ENCODE assay signal across 1 cellular context in genomic region chr1:24558902-24559791, GRCh38.
TF ChIP-seq lines count a peak whose summit lies in the region.

No MANE protein-coding gene starts in this region.

TF ChIP-seq in HepG2, 621 proteins besides CTCF, POLR2A, EP300 and RAD21 (continued from another document and continues in another):
- peak; percentile 32; the same call in 1 of the 2 replicates for TF ChIP-seq YEATS4 (CRISPR knock-in tag; IDR thresholded peaks at IDR 0.05; ENCODE audit: borderline replicate concordance)
- TF ChIP-seq KLF6 (CRISPR knock-in tag; IDR thresholded peaks at IDR 0.05): peak; percentile 25; the same call in 1 of the 2 replicates
- no peak for TF ChIP-seq ZHX2 (IDR thresholded peaks at IDR 0.05; ENCODE audit: low read depth)
- TF ChIP-seq ZHX2 (CRISPR knock-in tag; IDR thresholded peaks at IDR 0.05; ENCODE audit: borderline replicate concordance): 0 out of 2 replicates have a peak, but pooled peaks have one; percentile 29
- TF ChIP-seq RFX5 (IDR thresholded peaks at IDR 0.05; ENCODE audit: low read depth, low read length): no peak
- no peak for TF ChIP-seq TFAP4 (IDR thresholded peaks at IDR 0.05; ENCODE audit: borderline replicate concordance, low read depth)
- TF ChIP-seq RXRB (CRISPR knock-in tag; IDR thresholded peaks at IDR 0.05; ENCODE audit: borderline replicate concordance): peak; percentile 80
- no peak for TF ChIP-seq CSRNP1 (CRISPR knock-in tag; IDR thresholded peaks at IDR 0.05)
- TF ChIP-seq ZNF674 (CRISPR knock-in tag; IDR thresholded peaks at IDR 0.05; ENCODE audit: low read depth): no peak
- TF ChIP-seq, protein P1, sequence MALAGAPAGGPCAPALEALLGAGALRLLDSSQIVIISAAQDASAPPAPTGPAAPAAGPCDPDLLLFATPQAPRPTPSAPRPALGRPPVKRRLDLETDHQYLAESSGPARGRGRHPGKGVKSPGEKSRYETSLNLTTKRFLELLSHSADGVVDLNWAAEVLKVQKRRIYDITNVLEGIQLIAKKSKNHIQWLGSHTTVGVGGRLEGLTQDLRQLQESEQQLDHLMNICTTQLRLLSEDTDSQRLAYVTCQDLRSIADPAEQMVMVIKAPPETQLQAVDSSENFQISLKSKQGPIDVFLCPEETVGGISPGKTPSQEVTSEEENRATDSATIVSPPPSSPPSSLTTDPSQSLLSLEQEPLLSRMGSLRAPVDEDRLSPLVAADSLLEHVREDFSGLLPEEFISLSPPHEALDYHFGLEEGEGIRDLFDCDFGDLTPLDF (CRISPR knock-in tag; IDR thresholded peaks at IDR 0.05): no peak
- TF ChIP-seq ARNTL (CRISPR knock-in tag; IDR thresholded peaks at IDR 0.05): peak; percentile 57; the same call in 1 of the 2 replicates
- 0 out of 2 replicates have a peak, but pooled peaks have one; percentile 34 for TF ChIP-seq SIX1 (CRISPR knock-in tag; IDR thresholded peaks at IDR 0.05; ENCODE audit: borderline replicate concordance)
- no peak for TF ChIP-seq ZNF44 (CRISPR knock-in tag; IDR thresholded peaks at IDR 0.05)
- TF ChIP-seq ZNF562 (CRISPR knock-in tag; IDR thresholded peaks at IDR 0.05; ENCODE audit: borderline replicate concordance): no peak
- no peak for TF ChIP-seq ELF4 (CRISPR knock-in tag; IDR thresholded peaks at IDR 0.05; ENCODE audit: borderline replicate concordance)
- 0 out of 2 replicates have a peak, but pooled peaks have one; percentile 24 for TF ChIP-seq ZBTB7B (CRISPR knock-in tag; IDR thresholded peaks at IDR 0.05)
- TF ChIP-seq, protein P2, sequence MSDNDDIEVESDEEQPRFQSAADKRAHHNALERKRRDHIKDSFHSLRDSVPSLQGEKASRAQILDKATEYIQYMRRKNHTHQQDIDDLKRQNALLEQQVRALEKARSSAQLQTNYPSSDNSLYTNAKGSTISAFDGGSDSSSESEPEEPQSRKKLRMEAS (IDR thresholded peaks at IDR 0.05): peak; percentile 33; the same call in 1 of the 2 replicates
- TF ChIP-seq ETV5 (CRISPR knock-in tag; IDR thresholded peaks at IDR 0.05; ENCODE audit: borderline replicate concordance): peak; percentile 97
- TF ChIP-seq TEAD3 (CRISPR knock-in tag; optimal IDR thresholded peaks at IDR 0.05; ENCODE audit: borderline replicate concordance): peak; percentile 73
- peak; percentile 62; the same call in 1 of the 2 replicates for TF ChIP-seq ELF3 (CRISPR knock-in tag; IDR thresholded peaks at IDR 0.05)
- TF ChIP-seq THRA (CRISPR knock-in tag; IDR thresholded peaks at IDR 0.05; ENCODE audit: borderline replicate concordance): peak; percentile 65; the same call in 1 of the 2 replicates
- peak; percentile 42 for TF ChIP-seq KMT2A (CRISPR knock-in tag; IDR thresholded peaks at IDR 0.05)
- TF ChIP-seq SIX4 (CRISPR knock-in tag; IDR thresholded peaks at IDR 0.05): no peak
- peak; percentile 21 for TF ChIP-seq HNF4A (CRISPR knock-in tag; IDR thresholded peaks at IDR 0.05)
- peak; percentile 60; the same call in 1 of the 2 replicates for TF ChIP-seq ZNF350 (CRISPR knock-in tag; IDR thresholded peaks at IDR 0.05; ENCODE audit: borderline replicate concordance, low read depth)
- TF ChIP-seq GABPA (IDR thresholded peaks at IDR 0.05; ENCODE audit: low read depth, low read length): no peak
- TF ChIP-seq GABPA (CRISPR knock-in tag; IDR thresholded peaks at IDR 0.05; ENCODE audit: low read depth): peak; percentile 62
- TF ChIP-seq RARA (CRISPR knock-in tag; IDR thresholded peaks at IDR 0.05): peak; percentile 73
- TF ChIP-seq ERF (CRISPR knock-in tag; IDR thresholded peaks at IDR 0.05): 0 out of 2 replicates have a peak, but pooled peaks have one; percentile 34
- peak; percentile 76; the same call in 1 of the 2 replicates for TF ChIP-seq ZNF331 (CRISPR knock-in tag; IDR thresholded peaks at IDR 0.05)
- TF ChIP-seq FOXP4 (CRISPR knock-in tag; IDR thresholded peaks at IDR 0.05): peak; percentile 52
- TF ChIP-seq FOXA3 (CRISPR knock-in tag; IDR thresholded peaks at IDR 0.05): peak; percentile 87
- TF ChIP-seq ZNF513 (CRISPR knock-in tag; conservative IDR thresholded peaks at IDR 0.05): no peak
- TF ChIP-seq, protein P3, sequence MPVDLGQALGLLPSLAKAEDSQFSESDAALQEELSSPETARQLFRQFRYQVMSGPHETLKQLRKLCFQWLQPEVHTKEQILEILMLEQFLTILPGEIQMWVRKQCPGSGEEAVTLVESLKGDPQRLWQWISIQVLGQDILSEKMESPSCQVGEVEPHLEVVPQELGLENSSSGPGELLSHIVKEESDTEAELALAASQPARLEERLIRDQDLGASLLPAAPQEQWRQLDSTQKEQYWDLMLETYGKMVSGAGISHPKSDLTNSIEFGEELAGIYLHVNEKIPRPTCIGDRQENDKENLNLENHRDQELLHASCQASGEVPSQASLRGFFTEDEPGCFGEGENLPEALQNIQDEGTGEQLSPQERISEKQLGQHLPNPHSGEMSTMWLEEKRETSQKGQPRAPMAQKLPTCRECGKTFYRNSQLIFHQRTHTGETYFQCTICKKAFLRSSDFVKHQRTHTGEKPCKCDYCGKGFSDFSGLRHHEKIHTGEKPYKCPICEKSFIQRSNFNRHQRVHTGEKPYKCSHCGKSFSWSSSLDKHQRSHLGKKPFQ (CRISPR knock-in tag; IDR thresholded peaks at IDR 0.05; ENCODE audit: insufficient replicate concordance): no peak
- TF ChIP-seq, protein P4, sequence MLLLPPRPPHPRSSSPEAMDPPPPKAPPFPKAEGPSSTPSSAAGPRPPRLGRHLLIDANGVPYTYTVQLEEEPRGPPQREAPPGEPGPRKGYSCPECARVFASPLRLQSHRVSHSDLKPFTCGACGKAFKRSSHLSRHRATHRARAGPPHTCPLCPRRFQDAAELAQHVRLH (CRISPR knock-in tag; IDR thresholded peaks at IDR 0.05; ENCODE audit: borderline replicate concordance, low read depth): peak; percentile 44; the same call in 1 of the 2 replicates
- TF ChIP-seq CEBPG (CRISPR knock-in tag; IDR thresholded peaks at IDR 0.05): peak; percentile 39; the same call in 1 of the 2 replicates
- TF ChIP-seq ISL2 (CRISPR knock-in tag; IDR thresholded peaks at IDR 0.05): peak; percentile 67; the same call in 1 of the 2 replicates
- TF ChIP-seq, protein P5, sequence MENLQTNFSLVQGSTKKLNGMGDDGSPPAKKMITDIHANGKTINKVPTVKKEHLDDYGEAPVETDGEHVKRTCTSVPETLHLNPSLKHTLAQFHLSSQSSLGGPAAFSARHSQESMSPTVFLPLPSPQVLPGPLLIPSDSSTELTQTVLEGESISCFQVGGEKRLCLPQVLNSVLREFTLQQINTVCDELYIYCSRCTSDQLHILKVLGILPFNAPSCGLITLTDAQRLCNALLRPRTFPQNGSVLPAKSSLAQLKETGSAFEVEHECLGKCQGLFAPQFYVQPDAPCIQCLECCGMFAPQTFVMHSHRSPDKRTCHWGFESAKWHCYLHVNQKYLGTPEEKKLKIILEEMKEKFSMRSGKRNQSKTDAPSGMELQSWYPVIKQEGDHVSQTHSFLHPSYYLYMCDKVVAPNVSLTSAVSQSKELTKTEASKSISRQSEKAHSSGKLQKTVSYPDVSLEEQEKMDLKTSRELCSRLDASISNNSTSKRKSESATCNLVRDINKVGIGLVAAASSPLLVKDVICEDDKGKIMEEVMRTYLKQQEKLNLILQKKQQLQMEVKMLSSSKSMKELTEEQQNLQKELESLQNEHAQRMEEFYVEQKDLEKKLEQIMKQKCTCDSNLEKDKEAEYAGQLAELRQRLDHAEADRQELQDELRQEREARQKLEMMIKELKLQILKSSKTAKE (CRISPR knock-in tag; IDR thresholded peaks at IDR 0.05; ENCODE audit: borderline replicate concordance): no peak
- TF ChIP-seq MEF2D (CRISPR knock-in tag; IDR thresholded peaks at IDR 0.05): 0 out of 2 replicates have a peak, but pooled peaks have one; percentile 54
- peak; percentile 98 for TF ChIP-seq RCOR2 (CRISPR knock-in tag; IDR thresholded peaks at IDR 0.05)
- 0 out of 2 replicates have a peak, but pooled peaks have one; percentile 39 for TF ChIP-seq KDM6A (CRISPR knock-in tag; IDR thresholded peaks at IDR 0.05; ENCODE audit: low read depth)
- no peak for TF ChIP-seq EZH2 (conservative IDR thresholded peaks at IDR 0.05; ENCODE audit: low read depth, low read length)
- TF ChIP-seq DPF2 (CRISPR knock-in tag; IDR thresholded peaks at IDR 0.05; ENCODE audit: borderline replicate concordance, low read depth): peak; percentile 37; the same call in 1 of the 2 replicates
